Comparison of ENCODE assay signal across 9 cellular contexts in the genomic region with DNA sequence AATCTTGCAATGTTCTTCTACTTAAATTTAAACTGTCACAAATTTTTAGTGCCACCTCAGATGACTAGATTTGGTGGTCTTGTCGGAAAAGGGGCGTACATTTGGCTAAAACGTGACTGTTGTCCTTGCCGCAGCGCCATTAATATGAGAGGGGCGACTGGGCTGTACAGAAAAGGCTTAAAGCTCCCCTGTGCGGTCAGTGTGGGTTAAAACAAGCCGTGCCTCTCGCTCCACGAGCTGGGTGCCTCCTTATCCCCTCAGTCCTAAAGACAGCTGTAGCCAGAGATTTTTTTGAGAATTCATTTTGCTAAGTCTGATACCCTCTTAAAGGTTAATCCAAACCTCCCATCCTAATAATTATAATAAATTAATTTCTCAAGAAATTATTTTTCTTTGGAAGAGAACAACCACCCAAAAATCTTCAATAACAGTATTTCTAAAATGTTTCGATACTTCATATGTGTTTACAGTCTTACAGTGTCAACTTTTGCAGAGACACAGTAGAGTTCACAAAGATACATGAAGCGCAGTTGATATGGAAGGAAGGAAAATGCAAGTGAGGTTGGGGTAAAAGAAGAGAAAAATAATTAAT.
DNase-seq lines count a peak whose midpoint lies in the region; ATAC-seq and TF ChIP-seq lines count a peak whose summit lies in the region.
"Had no signal": no experiment of that assay in that cellular context is flagged by ENCODE, and none has a peak within 500 bp of the region (broad histone marks: within the 10 kb centered on the region; RNA-seq: fewer than 3 reads in every experiment).

No MANE protein-coding gene starts in this region.

- H3K27me3 ChIP-seq in tibial artery = peaks cover 0 to 4% of the 10 kb centered on the region in 2 donors

- peak; percentile 70 to 81 for TF ChIP-seq CTCF in brain (conservative IDR thresholded peaks at IDR 0.05)
- TF ChIP-seq CTCF in tibial artery (IDR thresholded peaks at IDR 0.05) = peak; percentile 44 to 52

- peaks cover 4% of the 10 kb centered on the region for H3K27me3 Mint-ChIP-seq in brain

- no peaks in the 10 kb centered on the region for H3K36me3 ChIP-seq in tibial artery

- no peaks in the 10 kb centered on the region for H3K4me1 Mint-ChIP-seq in brain

- DNase-seq in DMS114 treated with DMSO at 0.1 percent for 48 hours (lab: John Stamatoyannopoulos, UW; ENCODE audit: unreplicated experiment) (peak; percentile 76), NCI-H2107 treated with DMSO at 0.1 percent for 48 hours (lab: John Stamatoyannopoulos, UW; ENCODE audit: unreplicated experiment) (peak; percentile 41), left kidney (ENCODE audit: low read depth, low spot score) (peak; percentile 84), tibial artery (peak in 1 of 2 donors; percentile 27), DMS153 treated with DMSO at 0.1 percent for 48 hours (lab: John Stamatoyannopoulos, UW; ENCODE audit: unreplicated experiment) (no peak)

- H3K4me3 Mint-ChIP-seq in brain = peak overlapping the region; percentile 31 to 71 (median 59)

- no peaks in the 10 kb centered on the region for H3K9me3 ChIP-seq in tibial artery

- ATAC-seq in GM21786 (IDR thresholded peaks at IDR 0.05; ENCODE audit: unreplicated experiment) = peak; percentile 74
- no peak for ATAC-seq in GM21515 (IDR thresholded peaks at IDR 0.05; ENCODE audit: unreplicated experiment)

- peak overlapping the region in 1 of 5 experiments; percentile 28 for H3K27ac Mint-ChIP-seq in brain

- H3K36me3 Mint-ChIP-seq in brain = no peaks in the 10 kb centered on the region

- H3K4me3 ChIP-seq in tibial artery = no peak overlapping the region
- H3K4me3 ChIP-seq: skin epidermis had no signal

- no peak overlapping the region for H3K27ac ChIP-seq in tibial artery
- H3K27ac ChIP-seq: skin epidermis had no signal

- peaks cover 0 to 5% (median 2%) of the 10 kb centered on the region in 4 donors for H3K4me1 ChIP-seq in tibial artery

- H3K9me3 Mint-ChIP-seq in brain = peaks cover 0 to 2% (median 0%) of the 10 kb centered on the region in 5 experiments

- intact Hi-C loops in tibial artery (cut with DNase I; ENCODE audit: low total_unique reads) = loop anchor here (5.0 kb wide), 1 partner anchor 901 kb away; no protein-coding TSS in a partner anchor
